ENCODE assay signal across 29 cellular contexts in the genomic region with DNA sequence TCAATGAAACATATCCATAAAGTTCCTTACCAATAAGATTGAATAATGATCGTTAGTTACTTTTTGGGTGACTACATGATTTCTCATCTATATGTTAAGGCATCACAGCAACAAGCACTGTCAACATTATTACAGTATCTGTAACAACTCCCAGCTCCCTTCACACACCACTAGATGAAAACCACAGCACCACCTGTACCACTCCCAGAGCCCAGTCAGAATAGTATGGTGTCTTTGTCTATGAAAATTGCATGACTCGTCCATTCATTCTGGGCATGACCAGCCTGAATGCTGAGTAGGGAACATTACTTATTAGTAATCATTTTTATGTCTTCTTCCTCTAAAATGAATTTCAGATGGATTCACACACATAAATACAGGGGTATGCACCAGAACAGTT. TPM values are rescaled to one million over a fixed set of nuclear protein-coding genes. Genes with fewer than 3 reads are reported as not detected.
DNase-seq lines count a peak whose midpoint lies in the region; ATAC-seq, FAIRE-seq and TF ChIP-seq lines count a peak whose summit lies in the region.
"Had no signal": no experiment of that assay in that cellular context is flagged by ENCODE, and none has a peak within 500 bp of the region (broad histone marks: within the 10 kb centered on the region; RNA-seq: fewer than 3 reads in every experiment).

No MANE protein-coding gene starts in this region.

- no peaks in the 10 kb centered on the region for H3K27me3 ChIP-seq in KMS-11 (ENCODE audit: insufficient read depth, low read depth)
- H3K27me3 ChIP-seq in uterus, result no peaks in the 10 kb centered on the region
- H3K27me3 ChIP-seq: breast epithelium, colonic mucosa, SJSA1, tibial artery had no signal

- ATAC-seq in activated T-cell treated with anti-CD3 and anti-CD28 coated beads, Interleukin-2, amount 50 U/mL, for 4 hours, result peak; percentile 46 to 50
- ATAC-seq: A549; naive thymus-derived CD8-positive, alpha-beta T cell; Panc1 had no signal

- H3K9me3 ChIP-seq in uterus, result peaks cover 0 to 3% of the 10 kb centered on the region in 2 donors
- H3K9me3 ChIP-seq: colonic mucosa, SJSA1, tibial artery had no signal

- H3K4me2 ChIP-seq in KMS-11, result peak overlapping the region; percentile 38
- H3K4me2 ChIP-seq: A549 had no signal

- H3K27ac ChIP-seq in KMS-11 (peak overlapping the region; percentile 58), uterus (no peak overlapping the region)
- H3K27ac ChIP-seq: A549, breast epithelium, colonic mucosa, HL-60, SJSA1 had no signal

- H3K36me3 ChIP-seq in KMS-11 (ENCODE audit: insufficient read depth) (no peaks in the 10 kb centered on the region), uterus (no peaks in the 10 kb centered on the region)
- H3K36me3 ChIP-seq: breast epithelium, colonic mucosa, SJSA1 had no signal

- H3K9me3 Mint-ChIP-seq in activated T-cell treated with anti-CD3 and anti-CD28 coated beads, Interleukin-2, amount 50 U/mL, for 4 hours, result no peaks in the 10 kb centered on the region
- H3K9me3 Mint-ChIP-seq: CD4-positive, alpha-beta T cell had no signal

- H4K20me1 ChIP-seq in KMS-11 (ENCODE audit: insufficient read depth), result no peaks in the 10 kb centered on the region

- FAIRE-seq in frontal cortex (lab: Jason Lieb, UNC), result no peak
- FAIRE-seq: A549, D721Med had no signal

- no peak for TF ChIP-seq POLR2A in uterus (IDR thresholded peaks at IDR 0.05)

- no peaks in the 10 kb centered on the region for H3K4me1 Mint-ChIP-seq in activated T-cell treated with anti-CD3 and anti-CD28 coated beads, Interleukin-2, amount 50 U/mL, for 4 hours (ENCODE audit: low read depth)

- no peak overlapping the region for H3K4me3 ChIP-seq in KMS-11 (IDR thresholded peaks at IDR 0.05; ENCODE audit: insufficient read depth, low read depth, low read length)
- no peak overlapping the region for H3K4me3 ChIP-seq in epithelial cell of esophagus (ENCODE audit: low read length)
- no peak overlapping the region for H3K4me3 ChIP-seq in uterus
- H3K4me3 ChIP-seq: A549, breast epithelium, colonic mucosa, SJSA1, tibial artery had no signal

- H3K79me2 ChIP-seq in KMS-11 (ENCODE audit: insufficient read depth, low read depth), result peaks cover 14% of the 10 kb centered on the region; the same call in 1 of the 2 replicates

- no peaks in the 10 kb centered on the region for H3K36me3 Mint-ChIP-seq in activated T-cell treated with anti-CD3 and anti-CD28 coated beads, Interleukin-2, amount 50 U/mL, for 4 hours (ENCODE audit: insufficient read depth)

- TF ChIP-seq CTCF in KMS-11 (conservative IDR thresholded peaks at IDR 0.05; ENCODE audit: low read depth, low read length), result no peak
- no peak for TF ChIP-seq CTCF in epithelial cell of esophagus (IDR thresholded peaks at IDR 0.05; ENCODE audit: insufficient read depth, low read depth, low read length, missing control alignments)
- no peak for TF ChIP-seq CTCF in uterus (IDR thresholded peaks at IDR 0.05)

- H3K4me1 ChIP-seq in KMS-11 (ENCODE audit: low read depth, poor library complexity, severe bottlenecking) (peaks cover 89% of the 10 kb centered on the region), uterus (no peaks in the 10 kb centered on the region)
- H3K4me1 ChIP-seq: A549, breast epithelium, colonic mucosa had no signal

- DNase-seq in activated T-cell treated with anti-CD3 and anti-CD28 coated beads, Interleukin-2, amount 50 U/mL, for 4 hours, result no peak
- DNase-seq in activated T-cell treated with anti-CD3 and anti-CD28 coated beads, Interleukin-2, amount 50 U/mL, for 48 hours, result no peak
- peak; percentile 59 for DNase-seq in epithelial cell of esophagus (ENCODE audit: low read depth)
- DNase-seq in renal cortical epithelial cell (ENCODE audit: low read depth), result peak; percentile 48
- DNase-seq in GF-D8 (lab: John Stamatoyannopoulos, UW), result no peak
- no peak for DNase-seq in frontal cortex (ENCODE audit: low spot score in 2 of 2)
- DNase-seq in uterus, result no peak
- DNase-seq: activated naive CD4-positive, alpha-beta T cell treated with Interleukin-2 at 50 U/mL for 16 hours; AML-193; CD4-positive, alpha-beta T cell; colonic mucosa; endodermal cell; GOT3; Karpas-422; midbrain; naive thymus-derived CD8-positive, alpha-beta T cell; NCI-H1048; NCI-H1694; NCI-H526; occipital lobe; tibial artery had no signal

- H3K27me3 Mint-ChIP-seq in activated T-cell treated with anti-CD3 and anti-CD28 coated beads, Interleukin-2, amount 50 U/mL, for 4 hours (ENCODE audit: low read depth), result no peaks in the 10 kb centered on the region

- no peak overlapping the region for H2AFZ ChIP-seq in KMS-11 (ENCODE audit: low read depth)

- H3K4me3 Mint-ChIP-seq in activated T-cell treated with anti-CD3 and anti-CD28 coated beads, Interleukin-2, amount 50 U/mL, for 4 hours, result no peak overlapping the region
- H3K4me3 Mint-ChIP-seq: CD4-positive, alpha-beta T cell; endodermal cell; naive thymus-derived CD8-positive, alpha-beta T cell had no signal

- intact Hi-C loops in uterus (cut with DNase I; ENCODE audit: low total_unique reads), result no loop called here

- H3K9ac ChIP-seq in KMS-11, result peak overlapping the region; percentile 1; the same call in 1 of the 2 replicates

RNA-seq across cellular contexts. Expression of gene OLFML2B, which starts 7.1 kb away (rescaled TPM):
- total RNA-seq in activated T-cell treated with anti-CD3 and anti-CD28 coated beads, Interleukin-2, amount 50 U/mL, for 4 hours, result 1 to 10 TPM; 1.3 to 2.0 (median 1.5) TPM
- total RNA-seq in renal cortical epithelial cell (0.87 and 3.2 TPM in 2 replicates), frontal cortex (1.2 TPM), uterus (10 to 100 TPM in 3 of 4 donors, 1 to 10 TPM in 1; 8.5 to 38.4 (median 12.9) TPM)
- total RNA-seq: T-helper 1 cell treated with Interleukin-12 subunit alpha and Interleukin-12 subunit beta and Interleukin-4 antibody, amounts not matched to agents 30 ng/mL and 1 ng/mL, for 36 hours had no signal

RNA-seq across cellular contexts. Expression of gene NOS1AP, which starts 52.9 kb away (rescaled TPM):
- total RNA-seq in activated T-cell treated with anti-CD3 and anti-CD28 coated beads, Interleukin-2, amount 50 U/mL, for 4 hours, result under 1 TPM; 0.05 to 0.37 (median 0.13) TPM
- total RNA-seq in renal cortical epithelial cell, result 0.99 TPM in 1 of 2 replicates, not detected in the other
- total RNA-seq in frontal cortex, result 4.9 TPM
- total RNA-seq in uterus, result 1 to 10 TPM in 2 of 4 donors, under 1 TPM in 1, not detected in 1; under 0.01 to 5.3 (median 1.9) TPM
- total RNA-seq: CD4-positive, alpha-beta T cell; naive thymus-derived CD8-positive, alpha-beta T cell; SJSA1; T-helper 1 cell treated with Interleukin-12 subunit alpha and Interleukin-12 subunit beta and Interleukin-4 antibody, amounts not matched to agents 30 ng/mL and 1 ng/mL, for 36 hours had no signal

Comparison
In these comparisons a context has a peak if more than half of its experiments do, and no peak if none do; other contexts are left out.
1. DNase-seq: peak in epithelial cell of esophagus (single experiment) and renal cortical epithelial cell (single experiment); none in activated T-cell treated with anti-CD3 and anti-CD28 coated beads, Interleukin-2, amount 50 U/mL, for 4 hours (single experiment), activated T-cell treated with anti-CD3 and anti-CD28 coated beads, Interleukin-2, amount 50 U/mL, for 48 hours (0 of 2), GF-D8 (single experiment), frontal cortex (0 of 2) and uterus (0 of 2).